In the genomic region with DNA sequence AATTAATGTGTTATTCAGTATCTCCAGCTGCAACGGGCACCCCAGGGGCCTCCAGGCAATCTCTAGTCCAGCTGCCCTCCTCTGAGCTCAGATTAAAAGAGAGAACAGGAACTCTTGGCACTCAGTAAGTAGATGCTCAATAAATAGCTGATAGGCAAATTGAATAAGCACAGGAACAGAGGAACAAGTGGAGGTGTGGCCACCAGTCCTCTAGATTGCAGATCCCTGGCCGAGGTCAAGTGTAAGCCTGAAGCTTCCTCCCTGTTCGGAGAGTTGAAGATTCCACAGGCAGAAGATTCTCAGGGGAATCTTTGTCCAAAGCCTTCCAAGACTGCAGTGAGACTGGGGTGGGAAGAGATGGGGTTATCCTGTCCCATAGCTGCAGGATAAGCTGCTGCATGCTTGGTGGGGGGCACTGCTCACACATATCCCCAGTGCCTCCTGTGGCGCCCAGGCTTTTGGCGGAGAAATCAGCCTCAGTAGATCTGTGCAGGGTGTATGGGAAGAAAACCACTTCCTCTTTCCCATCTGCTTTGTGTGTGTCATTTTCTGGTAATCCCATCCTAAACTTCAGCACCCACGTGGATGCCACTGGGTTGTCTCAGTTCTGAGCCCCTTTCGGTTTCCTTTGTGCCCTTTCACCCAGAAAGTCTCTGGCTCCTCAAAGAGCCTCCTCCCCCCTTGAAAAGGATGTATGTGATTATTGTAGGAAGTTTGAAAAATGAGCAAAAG, we compare ENCODE assay signal across 12 cellular contexts. TPM values are rescaled to one million over a fixed set of nuclear protein-coding genes. Genes with fewer than 3 reads are reported as not detected.
DNase-seq lines count a peak whose midpoint lies in the region; ATAC-seq and TF ChIP-seq lines count a peak whose summit lies in the region.
"Had no signal": no experiment of that assay in that cellular context is flagged by ENCODE, and none has a peak within 500 bp of the region (broad histone marks: within the 10 kb centered on the region; RNA-seq: fewer than 3 reads in every experiment).

No MANE protein-coding gene starts in this region.

- WGBS in testis, 2 donors = 50 to 76% methylated on average over 7 of the region's 7 CpGs

- H3K9me3 ChIP-seq in Caco-2 (peaks cover 16% of the 10 kb centered on the region), testis (no peaks in the 10 kb centered on the region)

- CTCF ChIA-PET in Caco-2 (lab: Charles Lee) = no interaction called here

- H3K9me3 Mint-ChIP-seq in Caco-2 (ENCODE audit: unreplicated experiment) = peaks cover 6% of the 10 kb centered on the region

- H3K27ac ChIP-seq in testis = no peak overlapping the region
- H3K27ac ChIP-seq: SJSA1 had no signal

- H3K4me1 ChIP-seq in Caco-2 = no peaks in the 10 kb centered on the region
- peaks cover 3% of the 10 kb centered on the region for H3K4me1 ChIP-seq in testis
- H3K4me1 ChIP-seq: SJSA1 had no signal

- H3K36me3 Mint-ChIP-seq in Caco-2 (ENCODE audit: insufficient read depth, unreplicated experiment) = no peaks in the 10 kb centered on the region

- TF ChIP-seq CTCF in Caco-2 (IDR thresholded peaks at IDR 0.05; ENCODE audit: insufficient read depth in 1 of 2, low read depth in 1 of 2, low read length in 1 of 2, severe bottlenecking in 1 of 2, unreplicated experiment in 1 of 2) (no peak), testis (IDR thresholded peaks at IDR 0.05) (no peak)

- POLR2A ChIA-PET in Caco-2 (lab: Charles Lee) = no interaction called here

- DNase-seq in CD1c-positive myeloid dendritic cell (ENCODE audit: extremely low spot score) = peak; percentile 89
- peak; percentile 24 to 47 for DNase-seq in activated CD4-positive, alpha-beta T cell treated with anti-CD3 and anti-CD28 coated beads, Interleukin-2, amount 50 U/mL, for 48 hours
- DNase-seq in medulla oblongata (ENCODE audit: extremely low spot score) = peak; percentile 74
- DNase-seq in Caco-2 = no peak
- no peak for DNase-seq in testis
- no peak for DNase-seq in effector CD8-positive, alpha-beta T cell (lab: John Stamatoyannopoulos, UW)
- DNase-seq: IMR-90 had no signal

- TF ChIP-seq POLR2A in testis (IDR thresholded peaks at IDR 0.05) = no peak

- BruUV-seq in Caco-2 (replicated peaks; lab: Mats Ljungman, UMichigan) = no TSS peak

- no peaks in the 10 kb centered on the region for H3K27me3 ChIP-seq in Caco-2 (replicated peaks; ENCODE audit: control insufficient read depth, insufficient read depth, low read length)
- H3K27me3 ChIP-seq in testis = no peaks in the 10 kb centered on the region

- H3K4me3 ChIP-seq in Caco-2 (ENCODE audit: low read depth, low read length) (no peak overlapping the region), testis (no peak overlapping the region)
- H3K4me3 ChIP-seq: SJSA1 had no signal

- no peak overlapping the region for H3K27ac Mint-ChIP-seq in Caco-2 (ENCODE audit: unreplicated experiment)
- H3K27ac Mint-ChIP-seq: nephron had no signal

- H3K36me3 ChIP-seq in Caco-2 (ENCODE audit: control insufficient read depth, insufficient read depth, low read length) (no peaks in the 10 kb centered on the region), testis (ENCODE audit: low read depth, missing control alignments) (no peaks in the 10 kb centered on the region)
- H3K36me3 ChIP-seq: SJSA1 had no signal

- H3K4me1 Mint-ChIP-seq in Caco-2 (ENCODE audit: low read depth, unreplicated experiment) = no peaks in the 10 kb centered on the region
- H3K4me1 Mint-ChIP-seq: nephron had no signal

- ATAC-seq in HG02642 (IDR thresholded peaks at IDR 0.05; ENCODE audit: poor library complexity, unreplicated experiment) (peak; percentile 36), GM21423 (IDR thresholded peaks at IDR 0.05; ENCODE audit: unreplicated experiment) (no peak)

- no peak overlapping the region for H3K4me3 Mint-ChIP-seq in Caco-2 (ENCODE audit: unreplicated experiment)
- H3K4me3 Mint-ChIP-seq: nephron had no signal

- intact Hi-C loops in Caco-2 (cut with micrococcal nuclease; ENCODE audit: unreplicated experiment) = no loop called here
- intact Hi-C loops in testis (cut with DNase I; ENCODE audit: low total_unique reads) = no loop called here

- H3K27me3 Mint-ChIP-seq in Caco-2 (ENCODE audit: insufficient read depth, unreplicated experiment) = peaks cover 29% of the 10 kb centered on the region

RNA-seq across cellular contexts. Expression of gene CD300A, which starts 12.1 kb away (rescaled TPM):
- total RNA-seq in Caco-2 (2022) = not detected in 2 replicates
- total RNA-seq in testis = 1 to 10 TPM; 2.0 to 2.4 TPM
- 3.7 TPM for polyA plus RNA-seq in testis (ENCODE audit: insufficient read depth, low read depth, low replicate concordance)
- total RNA-seq: fibroblast of lung, IMR-90, SJSA1 had no signal
- polyA plus RNA-seq: fibroblast of lung, IMR-90 had no signal

RNA-seq across cellular contexts. Expression of gene GPRC5C, which starts 46.6 kb away (rescaled TPM):
- total RNA-seq in Caco-2 (2022) (75.0 and 83.2 TPM in 2 replicates), testis (10 to 100 TPM in 1 of 2 donors, 1 to 10 TPM in 1; 6.8 to 19.0 TPM)
- polyA plus RNA-seq in testis (ENCODE audit: insufficient read depth, low read depth, low replicate concordance) = 14.1 TPM
- total RNA-seq: IMR-90 had no signal
- polyA plus RNA-seq: IMR-90 had no signal

RNA-seq across cellular contexts. Expression of gene CD300LB, which starts 52.7 kb away (rescaled TPM):
- total RNA-seq in Caco-2 (2022) = not detected in 2 replicates
- total RNA-seq in testis = under 1 TPM; 0.71 to 0.99 TPM
- 0.30 TPM for polyA plus RNA-seq in testis (ENCODE audit: insufficient read depth, low read depth, low replicate concordance)
- total RNA-seq: fibroblast of lung, IMR-90, SJSA1 had no signal
- polyA plus RNA-seq: fibroblast of lung, IMR-90 had no signal

Comparison
In these comparisons a context has a peak if more than half of its experiments do, and no peak if none do; other contexts are left out.
1. DNase-seq: peak in CD1c-positive myeloid dendritic cell (single experiment), activated CD4-positive, alpha-beta T cell treated with anti-CD3 and anti-CD28 coated beads, Interleukin-2, amount 50 U/mL, for 48 hours (2 of 2) and medulla oblongata (single experiment); none in Caco-2 (0 of 2), testis (single experiment) and effector CD8-positive, alpha-beta T cell (single experiment).